Comparison of ENCODE assay signal across 12 cellular contexts in genomic region chr1:90730247-90731022, GRCh38. TPM values are rescaled to one million over a fixed set of nuclear protein-coding genes. Genes with fewer than 3 reads are reported as not detected.
A peak's percentile ranks its signal among the peaks of the same experiment; 100 is the strongest.
DNase-seq lines count a peak whose midpoint lies in the region; ATAC-seq and TF ChIP-seq lines count a peak whose summit lies in the region.
"Had no signal": no experiment of that assay in that cellular context is flagged by ENCODE, and none has a peak within 500 bp of the region (broad histone marks: within the 10 kb centered on the region; RNA-seq: fewer than 3 reads in every experiment).

No MANE protein-coding gene starts in this region.

- H3K27ac ChIP-seq in BLaER1 = no peak overlapping the region
- H3K27ac ChIP-seq in HL-60 (replicated peaks) = no peak overlapping the region
- H3K27ac ChIP-seq in lower lobe of right lung = no peak overlapping the region
- no peak overlapping the region for H3K27ac ChIP-seq in Karpas-422 (ENCODE audit: low read length)
- H3K27ac ChIP-seq: colonic mucosa, RWPE1 had no signal

- H3K27me3 Mint-ChIP-seq in activated T-helper 17 cell treated with anti-CD3 and anti-CD28 coated beads, Interleukin-2, amount 50 U/mL, for 72 hours = peaks cover 80% of the 10 kb centered on the region

- peaks cover 16% of the 10 kb centered on the region for H3K36me3 Mint-ChIP-seq in activated T-helper 17 cell treated with anti-CD3 and anti-CD28 coated beads, Interleukin-2, amount 50 U/mL, for 72 hours (ENCODE audit: low read depth)

- no peaks in the 10 kb centered on the region for H3K79me2 ChIP-seq in Karpas-422 (ENCODE audit: low read length)

- peak overlapping the region; percentile 74 for H3K4me3 Mint-ChIP-seq in activated T-helper 17 cell treated with anti-CD3 and anti-CD28 coated beads, Interleukin-2, amount 50 U/mL, for 72 hours

- H3K4me3 ChIP-seq in BLaER1 (peak overlapping the region; percentile 50; the same call in 1 of the 2 replicates), HL-60 (replicated peaks; ENCODE audit: insufficient read depth, low read length) (no peak overlapping the region), lower lobe of right lung (peak overlapping the region; percentile 22), Karpas-422 (ENCODE audit: low read length) (no peak overlapping the region)
- H3K4me3 ChIP-seq: colonic mucosa had no signal

- H3K9me3 Mint-ChIP-seq in activated T-helper 17 cell treated with anti-CD3 and anti-CD28 coated beads, Interleukin-2, amount 50 U/mL, for 72 hours = peaks cover 3% of the 10 kb centered on the region

- H3K36me3 ChIP-seq in BLaER1 (no peaks in the 10 kb centered on the region), lower lobe of right lung (no peaks in the 10 kb centered on the region), Karpas-422 (ENCODE audit: insufficient read depth, low read length) (no peaks in the 10 kb centered on the region)
- H3K36me3 ChIP-seq: colonic mucosa had no signal

- H3K4me2 ChIP-seq in BLaER1 (peak overlapping the region; percentile 60), Karpas-422 (ENCODE audit: low read depth, low read length, poor library complexity, severe bottlenecking) (no peak overlapping the region)

- ATAC-seq in activated T-helper 17 cell treated with anti-CD3 and anti-CD28 coated beads, Interleukin-2, amount 50 U/mL, for 72 hours (replicated peaks) = no peak
- ATAC-seq in lower lobe of right lung = no peak
- no peak for ATAC-seq in HG03457 (IDR thresholded peaks at IDR 0.05; ENCODE audit: unreplicated experiment)
- ATAC-seq in HG02870 (IDR thresholded peaks at IDR 0.05; ENCODE audit: unreplicated experiment) = no peak

- TF ChIP-seq CTCF in HL-60 (IDR thresholded peaks at IDR 0.05; ENCODE audit: insufficient read depth, low read length) (no peak), lower lobe of right lung (IDR thresholded peaks at IDR 0.05) (no peak)

- H4K20me1 ChIP-seq in BLaER1 (peaks cover 38% of the 10 kb centered on the region), Karpas-422 (ENCODE audit: insufficient read depth, low read depth, low read length) (no peaks in the 10 kb centered on the region)

- H3K4me1 ChIP-seq in BLaER1 = peaks cover 11% of the 10 kb centered on the region; the same call in 1 of the 2 replicates
- H3K4me1 ChIP-seq in lower lobe of right lung = peaks cover 33% of the 10 kb centered on the region
- H3K4me1 ChIP-seq in Karpas-422 (ENCODE audit: low read length) = no peaks in the 10 kb centered on the region
- H3K4me1 ChIP-seq: colonic mucosa had no signal

- peaks cover 29% of the 10 kb centered on the region for H3K9me3 ChIP-seq in BLaER1
- H3K9me3 ChIP-seq in lower lobe of right lung = no peaks in the 10 kb centered on the region
- no peaks in the 10 kb centered on the region for H3K9me3 ChIP-seq in Karpas-422 (ENCODE audit: low read length)
- H3K9me3 ChIP-seq: colonic mucosa had no signal

- H3K9me2 ChIP-seq in Karpas-422 (replicated peaks; ENCODE audit: insufficient read depth, low read length) = no peaks in the 10 kb centered on the region

- peaks cover 21% of the 10 kb centered on the region for H3K4me1 Mint-ChIP-seq in activated T-helper 17 cell treated with anti-CD3 and anti-CD28 coated beads, Interleukin-2, amount 50 U/mL, for 72 hours

- peak; percentile 10 to 30 for DNase-seq in HL-60 (ENCODE audit: low read depth in 1 of 2, low spot score in 1 of 2)
- DNase-seq in lower lobe of right lung = no peak
- no peak for DNase-seq in AG20443 (ENCODE audit: low spot score)
- DNase-seq in Karpas-422 = no peak
- DNase-seq: colonic mucosa, occipital lobe had no signal

- H3K27ac Mint-ChIP-seq in activated T-helper 17 cell treated with anti-CD3 and anti-CD28 coated beads, Interleukin-2, amount 50 U/mL, for 72 hours = no peak overlapping the region

- no peak overlapping the region for H3K9ac ChIP-seq in BLaER1
- no peak overlapping the region for H3K9ac ChIP-seq in Karpas-422 (ENCODE audit: low read length)

- H2AFZ ChIP-seq in Karpas-422 (ENCODE audit: low read length) = no peak overlapping the region

- H3K27me3 ChIP-seq in BLaER1 (peaks cover 74% of the 10 kb centered on the region), HL-60 (ENCODE audit: insufficient read depth, poor library complexity, severe bottlenecking) (peaks cover 81% of the 10 kb centered on the region), lower lobe of right lung (ENCODE audit: low read depth) (peaks cover 83% of the 10 kb centered on the region), Karpas-422 (ENCODE audit: low read length) (no peaks in the 10 kb centered on the region)

- intact Hi-C loops in lower lobe of right lung (cut with DNase I) = no loop called here

RNA-seq across cellular contexts. Expression of gene BARHL2, which starts 13.3 kb away (rescaled TPM):
- not detected for total RNA-seq in activated T-helper 17 cell treated with anti-CD3 and anti-CD28 coated beads, Interleukin-2, amount 50 U/mL, for 72 hours
- not detected for total RNA-seq in lower lobe of right lung
- total RNA-seq in Karpas-422 (2014; rRNA removed; shearing (Covaris generic); ENCODE audit: low replicate concordance) = not detected in 2 replicates
- total RNA-seq: colonic mucosa, occipital lobe, temporal lobe had no signal

Comparison
In these comparisons a context has a peak if more than half of its experiments do, and no peak if none do; other contexts are left out.
1. H3K4me3 ChIP-seq: peak in BLaER1 (single experiment) and lower lobe of right lung (single experiment); none in HL-60 (single experiment) and Karpas-422 (single experiment).
2. DNase-seq: peak in HL-60 (2 of 2); none in lower lobe of right lung (single experiment), AG20443 (single experiment) and Karpas-422 (single experiment).